Comparison of ENCODE assay signal across 23 cellular contexts in the genomic region with DNA sequence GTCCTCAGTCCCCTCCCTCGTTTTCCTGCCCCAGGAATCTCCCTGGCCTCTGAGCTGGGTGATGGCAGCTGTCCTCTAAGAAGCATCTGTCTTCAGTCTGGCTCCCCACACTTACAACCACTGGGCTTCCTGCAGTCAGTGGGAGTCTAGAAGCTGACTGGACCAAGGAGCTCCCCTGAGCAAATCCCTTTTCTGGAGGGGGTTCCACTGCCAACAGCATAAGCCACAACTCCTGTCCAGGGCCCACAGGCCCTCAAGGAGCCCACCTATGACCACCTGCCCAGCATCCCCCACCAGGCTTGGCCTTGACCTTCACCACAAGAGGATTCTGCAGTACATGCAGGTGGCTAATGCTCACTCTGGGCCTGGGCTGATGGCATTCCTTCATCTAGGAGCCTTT. TPM values are rescaled to one million over a fixed set of nuclear protein-coding genes. Genes with fewer than 3 reads are reported as not detected.
DNase-seq lines count a peak whose midpoint lies in the region; ATAC-seq, FAIRE-seq and TF ChIP-seq lines count a peak whose summit lies in the region.
"Had no signal": no experiment of that assay in that cellular context is flagged by ENCODE, and none has a peak within 500 bp of the region (broad histone marks: within the 10 kb centered on the region; RNA-seq: fewer than 3 reads in every experiment).

No MANE protein-coding gene starts in this region.

- H3K4ac ChIP-seq in H1 (replicated peaks; ENCODE audit: insufficient read length, low read depth, low read length) = no peak overlapping the region

- 85% methylated on average over 1 of the region's 1 CpG; no CpG with 5 or more reads in 1 of the 2 experiments for WGBS in H1 (ENCODE audit: extremely low coverage in 1 of 2, insufficient coverage in 1 of 2, insufficient read length in 1 of 2, insufficient replicate concordance in 2 of 2, low coverage in 1 of 2, low lambda C conversion rate in 2 of 2, missing lambda C conversion rate in 1 of 2), 2 experiments

- H4K8ac ChIP-seq in H1 (ENCODE audit: extremely low read depth, insufficient read depth, low read length) = no peak overlapping the region

- TF ChIP-seq CTCF in GM10248 (IDR thresholded peaks at IDR 0.05; ENCODE audit: control extremely low read depth, extremely low read depth, low read depth, missing control alignments) (no peak), H1 (IDR thresholded peaks at IDR 0.05; ENCODE audit: control extremely low read depth in 1 of 3, insufficient read depth in 1 of 3, low read depth in 1 of 3, low read length in 3 of 3) (no peak), vagina (IDR thresholded peaks at IDR 0.05) (no peak), foreskin fibroblast (IDR thresholded peaks at IDR 0.05; ENCODE audit: low read depth, low read length) (no peak)

- H3K9me3 ChIP-seq in H1 (ENCODE audit: insufficient read depth in 2 of 2, low read depth in 1 of 2, low read length in 1 of 2) = peaks cover 11 to 14% of the 10 kb centered on the region in 2 experiments
- no peaks in the 10 kb centered on the region for H3K9me3 ChIP-seq in vagina

- H3K79me2 ChIP-seq in H1 (ENCODE audit: control insufficient read depth in 1 of 2, insufficient read depth in 2 of 2, low read length in 2 of 2) = no peaks in the 10 kb centered on the region

- H4K5ac ChIP-seq in H1 (ENCODE audit: insufficient read length, low read depth, low read length) = no peak overlapping the region

- H2AFZ ChIP-seq in H1 (ENCODE audit: low read length) = no peak overlapping the region

- no peak for FAIRE-seq in H1 (lab: Jason Lieb, UNC)
- FAIRE-seq: A204.1, GM12892, GM18507, HTR-8/SVneo, K562 had no signal

- no peak for TF ChIP-seq RAD21 in H1 (IDR thresholded peaks at IDR 0.05 in 1 of 2, conservative IDR thresholded peaks at IDR 0.05 in 1 of 2; ENCODE audit: low read depth in 2 of 2, low read length in 2 of 2)

- no peak overlapping the region for H2BK5ac ChIP-seq in H1 (ENCODE audit: low read depth, low read length)

- H2BK15ac ChIP-seq in H1 (ENCODE audit: low read length) = no peak overlapping the region

- no peaks in the 10 kb centered on the region for H4K20me1 ChIP-seq in H1 (replicated peaks in 1 of 2; ENCODE audit: control insufficient read depth in 1 of 2, insufficient read depth in 2 of 2, low read length in 2 of 2)
- H4K20me1 ChIP-seq: BLaER1 had no signal

- H4K91ac ChIP-seq in H1 (replicated peaks; ENCODE audit: insufficient read length, low read length) = no peak overlapping the region

- no peak for ATAC-seq in GM21367 (IDR thresholded peaks at IDR 0.05; ENCODE audit: unreplicated experiment)
- no peak for ATAC-seq in HG02759 (IDR thresholded peaks at IDR 0.05; ENCODE audit: unreplicated experiment)
- ATAC-seq: K562 had no signal

- no peak overlapping the region for H3K23ac ChIP-seq in H1 (ENCODE audit: insufficient read length)

- H3K27me3 ChIP-seq in H1 (replicated peaks in 1 of 4; ENCODE audit: control insufficient read depth in 3 of 4, extremely low read depth in 1 of 4, insufficient read depth in 3 of 4, low read length in 3 of 4) (no peaks in the 10 kb centered on the region), vagina (no peaks in the 10 kb centered on the region)
- H3K27me3 ChIP-seq: BLaER1 had no signal

- intact Hi-C loops in vagina (cut with DNase I) = no loop called here

- POLR2A ChIA-PET in GM10248 (lab: Yijun Ruan, JAX) = no interaction called here
- POLR2A ChIA-PET in H1 (lab: Charles Lee; ENCODE audit: partially characterized antibody) = interaction anchor here (1.6 kb wide), 1 partner anchor 20 kb away, joined by 3 read pairs; no protein-coding TSS in a partner anchor

- H3K18ac ChIP-seq in H1 (ENCODE audit: extremely low read depth, low read length) = no peak overlapping the region

- H3K23me2 ChIP-seq in H1 (ENCODE audit: low read depth, low read length) = no peaks in the 10 kb centered on the region

- H3K36me3 ChIP-seq in H1 (ENCODE audit: control insufficient read depth in 2 of 4, insufficient read depth in 4 of 4, low read length in 3 of 4) = no peaks in the 10 kb centered on the region
- H3K36me3 ChIP-seq in vagina = no peaks in the 10 kb centered on the region
- H3K36me3 ChIP-seq: BLaER1 had no signal

- no peaks in the 10 kb centered on the region for H3K4me1 ChIP-seq in H1 (replicated peaks in 1 of 4; ENCODE audit: control insufficient read depth in 3 of 4, insufficient read depth in 4 of 4, low read length in 3 of 4)
- H3K4me1 ChIP-seq in vagina = peaks cover 10% of the 10 kb centered on the region
- H3K4me1 ChIP-seq: BLaER1 had no signal

- no peak overlapping the region for H2AK5ac ChIP-seq in H1 (ENCODE audit: low read depth, low read length)

- no peak overlapping the region for H3K14ac ChIP-seq in H1 (ENCODE audit: insufficient read length)

- no peak overlapping the region for H3K4me3 ChIP-seq in H1 (ENCODE audit: extremely low read depth in 1 of 4, insufficient read depth in 2 of 4, low read depth in 3 of 4, low read length in 4 of 4)
- no peak overlapping the region for H3K4me3 ChIP-seq in vagina
- H3K4me3 ChIP-seq in foreskin fibroblast (ENCODE audit: low read depth in 1 of 2, low read length in 2 of 2) = no peak overlapping the region
- H3K4me3 ChIP-seq: BLaER1, K562 had no signal

- no peak overlapping the region for H3K9ac ChIP-seq in H1 (replicated peaks in 1 of 4; ENCODE audit: extremely low read depth in 1 of 4, low read depth in 3 of 4, low read length in 3 of 4)
- H3K9ac ChIP-seq: BLaER1 had no signal

- DNase-seq in GM10248 (ENCODE audit: extremely low spot score) = peak; percentile 3
- DNase-seq in H1 (ENCODE audit: low read depth in 1 of 2, low spot score in 2 of 2) = no peak
- DNase-seq in islet precursor cell = peak; percentile 50
- DNase-seq in vagina (ENCODE audit: extremely low spot score in 2 of 2) = peak; percentile 49 to 74
- no peak for DNase-seq in LoVo (ENCODE audit: low spot score)
- DNase-seq in foreskin fibroblast = no peak
- DNase-seq: ACHN; CD4-positive, alpha-beta memory T cell; DMS153; DMS79 treated with DMSO at 0.1 percent for 48 hours; GF-D8; HCEC 1CT; IMR-90 had no signal

- H3K79me1 ChIP-seq in H1 (ENCODE audit: low read depth, low read length) = no peaks in the 10 kb centered on the region

- TF ChIP-seq EP300 in H1 (IDR thresholded peaks at IDR 0.05; ENCODE audit: borderline replicate concordance in 1 of 2, low read depth in 2 of 2, low read length in 2 of 2) = no peak

- H2BK12ac ChIP-seq in H1 (ENCODE audit: low read depth, low read length) = no peak overlapping the region

- no peak overlapping the region for H3K4me2 ChIP-seq in H1 (ENCODE audit: insufficient read depth in 1 of 2, low read depth in 2 of 2, low read length in 2 of 2)
- H3K4me2 ChIP-seq: BLaER1 had no signal

- H3K56ac ChIP-seq in H1 (replicated peaks; ENCODE audit: insufficient read length, low read depth, low read length) = no peak overlapping the region

- TF ChIP-seq POLR2A in H1 (IDR thresholded peaks at IDR 0.05; ENCODE audit: control extremely low read depth in 1 of 2, low read depth in 2 of 2, low read length in 2 of 2) = no peak
- TF ChIP-seq POLR2A in vagina (IDR thresholded peaks at IDR 0.05) = no peak

- CTCF ChIA-PET in GM10248 (lab: Yijun Ruan, JAX) = interaction anchor here (1.3 to 1.8 kb wide), 2 partner anchors 35 to 81 kb away, joined by 4 to 5 read pairs; no protein-coding TSS in a partner anchor
- CTCF ChIA-PET in H1 (lab: Charles Lee; ENCODE audit: partially characterized antibody) = interaction anchor here (0.9 to 2.3 kb wide), 2 partner anchors 25 to 34 kb away, joined by 3 to 10 read pairs; no protein-coding TSS in a partner anchor

- H3K27ac ChIP-seq in H1 (ENCODE audit: low read depth, low read length) = no peak overlapping the region
- no peak overlapping the region for H3K27ac ChIP-seq in vagina
- H3K27ac ChIP-seq: BLaER1 had no signal

- H2BK120ac ChIP-seq in H1 (replicated peaks; ENCODE audit: low read depth, low read length) = no peak overlapping the region

- H2BK20ac ChIP-seq in H1 (ENCODE audit: low read length) = no peak overlapping the region

TF ChIP-seq in H1, 55 proteins besides CTCF, POLR2A, EP300 and RAD21:
- TF ChIP-seq RNF2 (IDR thresholded peaks at IDR 0.05; ENCODE audit: borderline replicate concordance, low read depth, low read length, missing control alignments, poor library complexity, severe bottlenecking) (peak; percentile 19), RBBP5 (IDR thresholded peaks at IDR 0.05; ENCODE audit: borderline replicate concordance, low read depth, low read length) (no peak)
TF ChIP-seq in H1: peak in this region for 1.

RNA-seq across cellular contexts. Expression of a gene that starts 4.1 kb away (rescaled TPM):
- 0.30 and 0.46 TPM in 2 replicates for total RNA-seq in H1 (2021; fragmentation: NEBNext Ultra II Directional; extraction: Animal tissue kit (Norgen Biotek cat#: 25700))
- polyA plus RNA-seq in H1 (2011; rRNA removed) = 0.79 and 0.93 TPM in 2 replicates
- 0.97 TPM for polyA plus RNA-seq in H1 (2011; cell fraction: cytosol; rRNA removed)
- polyA plus RNA-seq in H1 (2011; cell fraction: nucleus; rRNA removed) = 4.8 TPM
- polyA plus RNA-seq in H1 (2012, experiment 1 of 2) = 0.52 to 1.3 TPM (median 0.96 TPM) in 4 replicates
- polyA plus RNA-seq in H1 (2012, experiment 2 of 2) = 0.16 TPM
- 0.24 TPM for polyA plus RNA-seq in H1 (2013, experiment 1 of 2)
- polyA plus RNA-seq in H1 (2013, experiment 2 of 2) = 0.18 TPM
- 1.5 and 1.9 TPM in 2 replicates for polyA minus RNA-seq in H1 (2011; rRNA and poly(A)+ RNA removed)
- polyA minus RNA-seq in H1 (2011; cell fraction: cytosol; rRNA and poly(A)+ RNA removed) = 0.59 TPM
- 2.3 TPM for polyA minus RNA-seq in H1 (2011; cell fraction: nucleus; rRNA and poly(A)+ RNA removed)
- 2.9 TPM for total RNA-seq in vagina
- total RNA-seq: H4, IMR-90 had no signal
- polyA plus RNA-seq: CD14-positive monocyte, IMR-90 had no signal

RNA-seq across cellular contexts. Expression of a gene that starts 19.1 kb away (rescaled TPM):
- total RNA-seq in H1 (2021; fragmentation: NEBNext Ultra II Directional; extraction: Animal tissue kit (Norgen Biotek cat#: 25700)) = not detected in 2 replicates
- 0.11 TPM in 1 of 2 replicates, not detected in the other for polyA plus RNA-seq in H1 (2011; rRNA removed)
- 0.09 TPM for polyA plus RNA-seq in H1 (2011; cell fraction: cytosol; rRNA removed)
- polyA plus RNA-seq in H1 (2011; cell fraction: nucleus; rRNA removed) = 0.44 TPM
- 0.09 to 0.18 TPM in 2 of 4 replicates, not detected in the others for polyA plus RNA-seq in H1 (2012, experiment 1 of 2)
- not detected for polyA plus RNA-seq in H1 (2012, experiment 2 of 2)
- not detected for polyA plus RNA-seq in H1 (2013, experiment 1 of 2)
- 0.02 TPM for polyA plus RNA-seq in H1 (2013, experiment 2 of 2)
- 0.15 TPM in 1 of 2 replicates, not detected in the other for polyA minus RNA-seq in H1 (2011; rRNA and poly(A)+ RNA removed)
- not detected for polyA minus RNA-seq in H1 (2011; cell fraction: cytosol; rRNA and poly(A)+ RNA removed)
- not detected for polyA minus RNA-seq in H1 (2011; cell fraction: nucleus; rRNA and poly(A)+ RNA removed)
- 11.0 TPM for total RNA-seq in vagina
- total RNA-seq: CD4-positive, alpha-beta memory T cell; IMR-90 had no signal
- polyA plus RNA-seq: CD14-positive monocyte; CD4-positive, alpha-beta memory T cell; IMR-90 had no signal

RNA-seq across cellular contexts. Expression of a gene that starts 53.0 kb away (rescaled TPM):
- total RNA-seq in H1 (2021; fragmentation: NEBNext Ultra II Directional; extraction: Animal tissue kit (Norgen Biotek cat#: 25700)) = 24.5 and 25.0 TPM in 2 replicates
- 19.3 and 21.0 TPM in 2 replicates for polyA plus RNA-seq in H1 (2011; rRNA removed)
- 21.2 TPM for polyA plus RNA-seq in H1 (2011; cell fraction: cytosol; rRNA removed)
- polyA plus RNA-seq in H1 (2011; cell fraction: nucleus; rRNA removed) = 21.5 TPM
- polyA plus RNA-seq in H1 (2012, experiment 1 of 2) = 13.9 to 18.1 TPM (median 15.7 TPM) in 4 replicates
- polyA plus RNA-seq in H1 (2012, experiment 2 of 2) = 6.7 TPM
- polyA plus RNA-seq in H1 (2013, experiment 1 of 2) = 12.7 TPM
- polyA plus RNA-seq in H1 (2013, experiment 2 of 2) = 12.1 TPM
- 42.2 and 43.8 TPM in 2 replicates for polyA minus RNA-seq in H1 (2011; rRNA and poly(A)+ RNA removed)
- 21.4 TPM for polyA minus RNA-seq in H1 (2011; cell fraction: cytosol; rRNA and poly(A)+ RNA removed)
- 30.3 TPM for polyA minus RNA-seq in H1 (2011; cell fraction: nucleus; rRNA and poly(A)+ RNA removed)
- 6.1 TPM for total RNA-seq in vagina

Comparison
In these comparisons a context has a peak if more than half of its experiments do, and no peak if none do; other contexts are left out.
1. DNase-seq: peak in GM10248 (single experiment), islet precursor cell (single experiment) and vagina (2 of 2); none in H1 (0 of 2), LoVo (single experiment) and foreskin fibroblast (0 of 2).
2. RNA of a gene that starts 19.1 kb away (total RNA-seq): 11.0 TPM in vagina (single experiment); not detected in H1; every median in the first group is over 10 times any median in the second.